In the genomic region with DNA sequence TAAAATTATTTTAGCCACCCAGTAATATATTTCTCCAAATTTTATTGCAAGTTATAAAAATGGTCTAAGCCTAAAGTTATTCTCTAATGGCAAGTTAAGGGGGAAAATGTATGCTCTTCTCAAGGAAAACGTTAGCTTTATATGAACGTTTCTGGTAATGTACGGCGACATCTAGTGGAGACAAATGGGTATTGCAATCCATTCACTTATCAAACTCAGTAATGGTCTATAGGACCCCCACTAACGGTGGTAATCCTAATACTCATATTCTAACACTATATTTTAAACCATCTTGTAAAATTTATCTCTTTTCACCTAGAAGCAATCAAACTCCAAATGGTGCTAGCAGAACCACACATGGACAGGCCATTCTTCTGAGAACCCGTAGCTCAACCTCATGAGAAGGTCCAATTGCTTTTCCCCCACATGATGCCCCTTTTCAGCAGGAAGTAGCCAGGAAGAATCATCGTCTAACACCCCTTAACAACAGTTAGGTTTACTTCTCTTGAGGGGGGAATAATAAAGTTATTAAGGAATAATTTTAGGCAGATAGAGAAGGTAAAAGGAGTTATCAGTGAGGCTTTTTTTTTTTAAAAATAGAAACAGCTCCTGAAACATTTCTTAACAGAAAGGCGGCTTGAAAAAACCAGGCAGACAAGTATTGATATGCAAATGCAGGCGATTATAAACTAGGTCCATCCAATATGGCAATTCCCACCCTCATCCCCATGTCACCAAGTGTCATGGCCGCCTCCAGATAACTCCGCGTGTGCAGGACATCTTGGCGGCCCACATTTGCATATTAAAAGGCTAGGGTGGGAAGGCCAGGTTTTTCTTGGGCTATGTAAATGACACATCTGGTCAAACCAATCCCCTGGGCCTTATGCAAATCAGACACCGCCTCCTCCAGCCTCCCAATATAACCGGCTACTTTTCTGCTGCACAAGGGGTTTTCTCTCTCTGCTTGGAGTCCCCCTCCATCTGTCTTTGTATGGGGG, we compare ENCODE assay signal across 8 cellular contexts. TPM values are rescaled to one million over a fixed set of nuclear protein-coding genes. Genes with fewer than 3 reads are reported as not detected.
DNase-seq lines count a peak whose midpoint lies in the region; ATAC-seq and TF ChIP-seq lines count a peak whose summit lies in the region.

No MANE protein-coding gene starts in this region.

- TF ChIP-seq CTCF in A673 (conservative IDR thresholded peaks at IDR 0.05; ENCODE audit: low read depth, low read length) (peak; percentile 86), Loucy (conservative IDR thresholded peaks at IDR 0.05; ENCODE audit: low read length) (peak; percentile 66), astrocyte of the cerebellum (IDR thresholded peaks at IDR 0.05; ENCODE audit: low read depth, low read length, missing control alignments) (peak; percentile 69), vagina (IDR thresholded peaks at IDR 0.05) (peak; percentile 53 to 67 (median 62))

- H3K36me3 ChIP-seq in A673 (ENCODE audit: insufficient read depth, low read length, poor library complexity, severe bottlenecking) (no peaks in the 10 kb centered on the region), Loucy (ENCODE audit: insufficient read depth, low read length) (no peaks in the 10 kb centered on the region), vagina (no peaks in the 10 kb centered on the region)

- H3K4me1 ChIP-seq in A673 (ENCODE audit: insufficient read depth, low read length, poor library complexity, severe bottlenecking) (no peaks in the 10 kb centered on the region), Loucy (ENCODE audit: insufficient read depth, low read length, poor library complexity, severe bottlenecking) (no peaks in the 10 kb centered on the region), vagina (no peaks in the 10 kb centered on the region)

- no peaks in the 10 kb centered on the region for H3K9me3 ChIP-seq in A673 (ENCODE audit: low read depth, low read length, poor library complexity, severe bottlenecking)
- no peaks in the 10 kb centered on the region for H3K9me3 ChIP-seq in Loucy (ENCODE audit: insufficient read depth, low read depth, low read length)
- no peaks in the 10 kb centered on the region for H3K9me3 ChIP-seq in vagina

- H3K27me3 ChIP-seq in A673 (replicated peaks; ENCODE audit: insufficient read depth, low read depth, low read length, poor library complexity) (no peaks in the 10 kb centered on the region), Loucy (ENCODE audit: insufficient read depth, low read length, poor library complexity, severe bottlenecking) (no peaks in the 10 kb centered on the region), vagina (no peaks in the 10 kb centered on the region)

- no peaks in the 10 kb centered on the region for H4K20me1 ChIP-seq in Loucy (ENCODE audit: insufficient read depth, low read length, poor library complexity, severe bottlenecking)

- H3K27ac ChIP-seq in A673 (ENCODE audit: low read depth, low read length, poor library complexity, severe bottlenecking) (no peak overlapping the region), vagina (no peak overlapping the region)

- H3K9ac ChIP-seq in Loucy (ENCODE audit: low read depth, low read length, poor library complexity, severe bottlenecking): no peak overlapping the region

- DNase-seq in A673 (ENCODE audit: low spot score) (peak; percentile 71), EL (peak; percentile 7), astrocyte of the cerebellum (ENCODE audit: low read depth) (peak; percentile 26), left kidney (ENCODE audit: low read depth, low spot score) (peak; percentile 46), vagina (ENCODE audit: extremely low spot score in 2 of 2) (no peak)

- H3K4me2 ChIP-seq in Loucy (ENCODE audit: low read depth, low read length, poor library complexity, severe bottlenecking): no peak overlapping the region

- no peaks in the 10 kb centered on the region for H3K9me2 ChIP-seq in Loucy (replicated peaks; ENCODE audit: low read depth, low read length)

- CTCF ChIA-PET in A673 (lab: Charles Lee): interaction anchor here (0.7 to 3.1 kb wide), 7 partner anchors 19 to 800 kb away, joined by 3 to 23 read pairs (median 4); no protein-coding TSS in a partner anchor

- TF ChIP-seq POLR2A in vagina (IDR thresholded peaks at IDR 0.05): no peak

- H2AFZ ChIP-seq in Loucy (ENCODE audit: low read length): no peak overlapping the region

- ATAC-seq in HG02938 (IDR thresholded peaks at IDR 0.05; ENCODE audit: unreplicated experiment) (no peak), GM21737 (IDR thresholded peaks at IDR 0.05; ENCODE audit: unreplicated experiment) (no peak)

- H3K4me3 ChIP-seq in A673 (ENCODE audit: low read depth, low read length, poor library complexity, severe bottlenecking) (no peak overlapping the region), Loucy (ENCODE audit: low read length, poor library complexity, severe bottlenecking) (no peak overlapping the region), astrocyte of the cerebellum (ENCODE audit: low read depth, low read length) (no peak overlapping the region), vagina (no peak overlapping the region)

- no TSS peak for BruUV-seq in A673 (replicated peaks; lab: Mats Ljungman, UMichigan)

- POLR2A ChIA-PET in A673 (lab: Charles Lee; ENCODE audit: low non-redundant PET): no interaction called here

- no peaks in the 10 kb centered on the region for H3K79me2 ChIP-seq in Loucy (ENCODE audit: insufficient read depth, low read length)

- intact Hi-C loops in A673 (cut with micrococcal nuclease; ENCODE audit: unreplicated experiment) (no loop called here), vagina (cut with DNase I) (no loop called here)

- in situ Hi-C loops in astrocyte of the cerebellum (cut with HindIII; ENCODE audit: low sequenced_read_pairs): no loop called here

- H3F3A ChIP-seq in Loucy (ENCODE audit: low read depth): no peaks in the 10 kb centered on the region

RNA-seq across cellular contexts. Expression of a gene that starts 35.0 kb away (rescaled TPM):
- 44.6 and 52.4 TPM in 2 replicates for total RNA-seq in A673 (2021)
- 1.5 TPM for total RNA-seq in vagina

Comparison
In these comparisons a context has a peak if more than half of its experiments do, and no peak if none do; other contexts are left out.
1. DNase-seq: peak in A673 (single experiment), EL (single experiment), astrocyte of the cerebellum (single experiment) and left kidney (single experiment); none in vagina (0 of 2).
2. RNA of a gene that starts 35.0 kb away (total RNA-seq): 44.6 to 52.4 TPM in A673; 1.5 TPM in vagina (single experiment); every median in the first group is over 10 times any median in the second.
3. Peak in every context shown above with its lines, with median percentiles within 50 percentile points of each other: CTCF ChIP-seq.